In the genomic region with DNA sequence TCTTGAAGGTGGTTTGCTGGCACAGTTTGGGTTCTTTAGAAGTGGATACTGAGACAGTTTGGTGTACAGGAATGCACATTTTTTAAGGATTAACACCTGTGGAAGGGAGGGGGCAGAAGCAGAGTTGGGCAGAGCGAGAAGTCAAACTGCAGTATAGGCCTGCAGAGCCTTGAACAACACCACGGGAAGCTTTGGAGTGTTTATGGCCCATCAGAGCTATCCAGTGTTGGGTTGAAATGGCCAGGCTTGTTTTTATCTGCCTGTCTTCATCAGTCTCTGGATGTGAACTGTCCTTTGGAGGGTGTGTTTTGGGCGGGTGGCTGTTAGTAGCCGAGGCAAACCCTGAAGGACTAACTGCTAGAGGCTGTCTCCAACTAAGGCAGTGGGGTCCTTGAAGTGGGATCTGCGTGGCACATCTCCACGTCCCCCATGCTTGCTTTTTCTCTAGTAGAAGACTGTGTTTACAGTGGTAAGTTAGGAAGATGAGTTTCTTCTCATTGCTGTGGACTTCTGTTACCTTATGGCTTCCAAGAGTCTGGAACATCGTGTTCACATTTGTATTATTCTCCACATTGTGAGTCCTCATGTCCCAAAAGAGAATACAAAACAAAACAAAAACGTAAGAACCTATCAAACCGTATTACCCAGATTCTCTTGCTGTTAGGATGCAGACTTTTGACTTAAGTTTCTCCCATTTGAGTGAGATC, we compare ENCODE assay signal across 17 cellular contexts. TPM values are rescaled to one million over a fixed set of nuclear protein-coding genes. Genes with fewer than 3 reads are reported as not detected.
DNase-seq lines count a peak whose midpoint lies in the region; ATAC-seq, FAIRE-seq and TF ChIP-seq lines count a peak whose summit lies in the region.
"Had no signal": no experiment of that assay in that cellular context is flagged by ENCODE, and none has a peak within 500 bp of the region (broad histone marks: within the 10 kb centered on the region; RNA-seq: fewer than 3 reads in every experiment).

No MANE protein-coding gene starts in this region.

- H2BK5ac ChIP-seq in mesenchymal stem cell (ENCODE audit: low read depth, low read length, poor library complexity, severe bottlenecking): no peak overlapping the region

- H3K36me3 ChIP-seq in HepG2 (replicated peaks in 1 of 2; ENCODE audit: control insufficient read depth in 1 of 2, insufficient read depth in 2 of 2, low read length in 2 of 2) (no peaks in the 10 kb centered on the region), right lobe of liver (no peaks in the 10 kb centered on the region), mesenchymal stem cell (ENCODE audit: control insufficient read depth in 1 of 2, insufficient read depth in 2 of 2, low read depth in 1 of 2, low read length in 2 of 2) (peaks cover 0 to 3% of the 10 kb centered on the region in 2 experiments), thymus (ENCODE audit: control insufficient read depth, insufficient read depth) (peaks cover 22% of the 10 kb centered on the region), spleen (peaks cover 0 to 55% (median 7%) of the 10 kb centered on the region in 6 donors)
- H3K36me3 ChIP-seq: lower lobe of right lung had no signal

- no peak overlapping the region for H3K4ac ChIP-seq in mesenchymal stem cell (ENCODE audit: low read depth in 1 of 2, low read length in 2 of 2)

- peaks cover 52% of the 10 kb centered on the region for H3K4me1 ChIP-seq in HepG2 (ENCODE audit: insufficient read depth, low read length)
- H3K4me1 ChIP-seq in right lobe of liver: peaks cover 0 to 3% (median 0%) of the 10 kb centered on the region in 4 donors
- H3K4me1 ChIP-seq in mesenchymal stem cell (ENCODE audit: control insufficient read depth, insufficient read depth, low read depth, low read length): peaks cover 1% of the 10 kb centered on the region
- H3K4me1 ChIP-seq in thymus (ENCODE audit: control insufficient read depth, insufficient read depth, low read length): peaks cover 13% of the 10 kb centered on the region
- peaks cover 8 to 88% (median 32%) of the 10 kb centered on the region in 6 donors for H3K4me1 ChIP-seq in spleen

- H4K8ac ChIP-seq in mesenchymal stem cell (ENCODE audit: low read length): no peak overlapping the region

- H2BK12ac ChIP-seq in mesenchymal stem cell (ENCODE audit: low read length in 2 of 2): no peak overlapping the region

- BruUV-seq in HepG2 (replicated peaks; lab: Mats Ljungman, UMichigan): no TSS peak

- peaks cover 79% of the 10 kb centered on the region for H3K4me1 Mint-ChIP-seq in activated B cell treated with CpG ODN at 0.5 μM for 24 hours

- no peak overlapping the region for H3K14ac ChIP-seq in mesenchymal stem cell (ENCODE audit: low read length in 2 of 2)

- no peak for TF ChIP-seq CTCF in HepG2 (CRISPR knock-in tag; IDR thresholded peaks at IDR 0.05)
- TF ChIP-seq CTCF in right lobe of liver (IDR thresholded peaks at IDR 0.05): no peak
- no peak for TF ChIP-seq CTCF in activated B cell treated with CpG ODN at 0.5 μM for 24 hours (IDR thresholded peaks at IDR 0.05)
- no peak for TF ChIP-seq CTCF in spleen (IDR thresholded peaks at IDR 0.05 in 8 of 11, conservative IDR thresholded peaks at IDR 0.05 in 3 of 11)

- TF ChIP-seq POLR2A in HepG2 (IDR thresholded peaks at IDR 0.05; ENCODE audit: insufficient read depth in 1 of 2, low read depth in 2 of 2, low read length in 2 of 2): no peak
- no peak for TF ChIP-seq POLR2A in right lobe of liver (IDR thresholded peaks at IDR 0.05)
- TF ChIP-seq POLR2A in spleen (IDR thresholded peaks at IDR 0.05): no peak

- H3K27ac ChIP-seq in HepG2 (ENCODE audit: extremely low read length, insufficient read depth, low read length) (peak overlapping the region; percentile 16), right lobe of liver (no peak overlapping the region), mesenchymal stem cell (ENCODE audit: low read length, poor library complexity, severe bottlenecking) (no peak overlapping the region), thymus (ENCODE audit: low read depth) (peak overlapping the region; percentile 74), spleen (peak overlapping the region in 2 of 8 donors; percentile 16 to 29)
- H3K27ac ChIP-seq: KMS-11, lower lobe of right lung had no signal

- peak overlapping the region; percentile 77 for H2AK5ac ChIP-seq in mesenchymal stem cell (ENCODE audit: low read length, severe bottlenecking)

- H3K27me3 ChIP-seq in HepG2 (ENCODE audit: control insufficient read depth in 1 of 2, insufficient read depth in 2 of 2, low read length in 2 of 2) (no peaks in the 10 kb centered on the region), right lobe of liver (no peaks in the 10 kb centered on the region), mesenchymal stem cell (ENCODE audit: control insufficient read depth in 1 of 2, insufficient read depth in 1 of 2, low read length in 2 of 2) (no peaks in the 10 kb centered on the region), thymus (ENCODE audit: control insufficient read depth, insufficient read depth) (no peaks in the 10 kb centered on the region), spleen (replicated peaks in 1 of 7) (no peaks in the 10 kb centered on the region)

- POLR2A ChIA-PET in HepG2 (lab: Yijun Ruan, JAX) (interaction anchor here (1.1 kb wide), 1 partner anchor 12 kb away, joined by 3 read pairs; no protein-coding TSS in a partner anchor), activated B cell treated with CpG ODN at 0.5 μM for 24 hours (lab: Charles Lee) (no interaction called here)

- 95% methylated on average over 9 of the region's 9 CpGs for WGBS in HepG2 (ENCODE audit: low lambda C conversion rate)
- WGBS in right lobe of liver (ENCODE audit: insufficient coverage, low coverage, low lambda C conversion rate, missing lambda C conversion rate): 93% methylated on average over 6 of the region's 9 CpGs
- 84% methylated on average over 6 of the region's 9 CpGs for WGBS in mesenchymal stem cell
- WGBS in thymus: 69% methylated on average over 9 of the region's 9 CpGs
- WGBS in spleen, 5 donors: 81 to 95% (median 89%) methylated on average over 9 of the region's 9 CpGs

- H3K4me3 ChIP-seq in HepG2 (replicated peaks in 1 of 3; ENCODE audit: insufficient read depth in 1 of 3, low read depth in 2 of 3, low read length in 3 of 3) (no peak overlapping the region), right lobe of liver (no peak overlapping the region), mesenchymal stem cell (ENCODE audit: insufficient read depth in 1 of 2, low read depth in 1 of 2, low read length in 2 of 2) (no peak overlapping the region), thymus (ENCODE audit: low read length) (no peak overlapping the region), spleen (no peak overlapping the region)
- H3K4me3 ChIP-seq: lower lobe of right lung had no signal

- no peak for TF ChIP-seq EP300 in HepG2 (IDR thresholded peaks at IDR 0.05; ENCODE audit: low read depth in 2 of 2, low read length in 2 of 2)
- no peak for TF ChIP-seq EP300 in HepG2 (CRISPR knock-in tag; IDR thresholded peaks at IDR 0.05; ENCODE audit: borderline replicate concordance)

- ATAC-seq in HepG2: peak; percentile 41; the same call in 2 of the 3 replicates
- ATAC-seq in right lobe of liver: no peak
- ATAC-seq in activated B cell treated with CpG ODN at 0.5 μM for 24 hours (ENCODE audit: low read depth): no peak
- ATAC-seq: activated CD4-positive, CD25-positive, alpha-beta regulatory T cell treated with anti-CD3 and anti-CD28 coated beads, Interleukin-2, amount 50 U/mL, for 24 hours; lower lobe of right lung; Panc1 had no signal

- H3K27me3 Mint-ChIP-seq in activated B cell treated with CpG ODN at 0.5 μM for 24 hours: no peaks in the 10 kb centered on the region

- no peak for DNase-seq in HepG2 (ENCODE audit: low spot score)
- no peak for DNase-seq in right lobe of liver
- no peak for DNase-seq in activated B cell treated with CpG ODN at 0.5 μM for 24 hours
- no peak for DNase-seq in mesenchymal stem cell
- DNase-seq in activated effector memory CD4-positive, alpha-beta T cell treated with anti-CD3 and anti-CD28 coated beads, Interleukin-2, amount 50 U/mL, for 16 hours: no peak
- no peak for DNase-seq in NCI-H446 (lab: John Stamatoyannopoulos, UW)
- DNase-seq in spleen: no peak
- DNase-seq: activated T-cell treated with anti-CD3 and anti-CD28 coated beads, Interleukin-2, amount 50 U/mL, for 1 hour; lower lobe of right lung; NCI-H1436 treated with DMSO at 0.1 percent for 48 hours; nucleus accumbens; SW 1271 had no signal

- H3K27ac Mint-ChIP-seq in activated B cell treated with CpG ODN at 0.5 μM for 24 hours: peak overlapping the region; percentile 62

- no peak for FAIRE-seq in HepG2 (lab: Jason Lieb, UNC)
- FAIRE-seq: astrocyte had no signal

- H3K9me3 ChIP-seq in HepG2 (ENCODE audit: low read length): no peaks in the 10 kb centered on the region
- no peaks in the 10 kb centered on the region for H3K9me3 ChIP-seq in right lobe of liver
- H3K9me3 ChIP-seq in mesenchymal stem cell (ENCODE audit: control insufficient read depth, low read length): no peaks in the 10 kb centered on the region
- H3K9me3 ChIP-seq in thymus (ENCODE audit: control insufficient read depth): no peaks in the 10 kb centered on the region
- H3K9me3 ChIP-seq in spleen: no peaks in the 10 kb centered on the region
- H3K9me3 ChIP-seq: lower lobe of right lung had no signal

- peaks cover 77% of the 10 kb centered on the region for H3K36me3 Mint-ChIP-seq in activated B cell treated with CpG ODN at 0.5 μM for 24 hours (ENCODE audit: low read depth)

- intact Hi-C loops in HepG2 (cut with micrococcal nuclease; ENCODE audit: unreplicated experiment): loop anchor here (5.0 kb wide), 1 partner anchor 55 kb away; no protein-coding TSS in a partner anchor
- intact Hi-C loops in right lobe of liver (cut with DNase I): no loop called here
- intact Hi-C loops in activated B cell treated with CpG ODN at 0.5 μM for 24 hours (cut with micrococcal nuclease): loop anchor here (1.0 kb wide), 1 partner anchor 7 kb away; no protein-coding TSS in a partner anchor
- intact Hi-C loops in spleen (cut with DNase I; ENCODE audit: low total_unique reads): no loop called here

- H2AFZ ChIP-seq in HepG2 (ENCODE audit: low read length) (no peak overlapping the region), mesenchymal stem cell (ENCODE audit: low read depth, low read length) (no peak overlapping the region)

- no peak overlapping the region for H3K4me3 Mint-ChIP-seq in activated B cell treated with CpG ODN at 0.5 μM for 24 hours

- no peak overlapping the region for H3K18ac ChIP-seq in mesenchymal stem cell (ENCODE audit: low read depth in 1 of 2, low read length in 2 of 2)

- H3K79me1 ChIP-seq in mesenchymal stem cell (replicated peaks; ENCODE audit: low read length, poor library complexity, severe bottlenecking): peaks cover 18% of the 10 kb centered on the region

- no peak overlapping the region for H3K23ac ChIP-seq in mesenchymal stem cell (ENCODE audit: low read length in 2 of 2)

- peaks cover 2% of the 10 kb centered on the region for H3K9me3 Mint-ChIP-seq in activated B cell treated with CpG ODN at 0.5 μM for 24 hours

- CTCF ChIA-PET in HepG2 (lab: Yijun Ruan, JAX; ENCODE audit: low intra/inter-chr PET ratio, low total read pairs) (no interaction called here), activated B cell treated with CpG ODN at 0.5 μM for 24 hours (lab: Charles Lee) (no interaction called here)

- in situ Hi-C loops in HepG2 (cut with HindIII; ENCODE audit: extremely low pct_ligation_motif_present, low pct_unique_long_range_greater_than_20kb): no loop called here

- H3K9ac ChIP-seq in HepG2 (ENCODE audit: insufficient read depth, low read depth, low read length): no peak overlapping the region
- H3K9ac ChIP-seq in mesenchymal stem cell (ENCODE audit: low read length): no peak overlapping the region
- H3K9ac ChIP-seq: KMS-11 had no signal

- H2BK15ac ChIP-seq in mesenchymal stem cell (ENCODE audit: low read depth, poor library complexity, severe bottlenecking): no peak overlapping the region

- no peak for TF ChIP-seq RAD21 in HepG2 (CRISPR knock-in tag; IDR thresholded peaks at IDR 0.05)

- H3K4me2 ChIP-seq in HepG2 (ENCODE audit: low read depth, low read length) (no peak overlapping the region; the same call in 1 of the 2 replicates), mesenchymal stem cell (ENCODE audit: low read length, poor library complexity, severe bottlenecking) (no peak overlapping the region)
- H3K4me2 ChIP-seq: KMS-11 had no signal

- no peak overlapping the region for H2BK120ac ChIP-seq in mesenchymal stem cell (ENCODE audit: low read depth, low read length)

- H4K91ac ChIP-seq in mesenchymal stem cell (ENCODE audit: low read length): no peak overlapping the region

- no peaks in the 10 kb centered on the region for H4K20me1 ChIP-seq in HepG2 (ENCODE audit: insufficient read depth, low read length)

- no peaks in the 10 kb centered on the region for H3K79me2 ChIP-seq in HepG2 (ENCODE audit: insufficient read depth, low read length)

RNA-seq across cellular contexts. Expression of a gene that starts 41.0 kb away (rescaled TPM):
- 2.4 and 4.5 TPM in 2 replicates for total RNA-seq in HepG2 (2016; rRNA removed; fragmentation: Illumina TruSeq; extraction: Trizol)
- total RNA-seq in HepG2 (2016; cell fraction: cytosol; rRNA removed; fragmentation: Illumina TruSeq; extraction: Trizol; ENCODE audit: low read depth): 1.2 and 1.4 TPM in 2 replicates
- total RNA-seq in HepG2 (2016; cell fraction: insoluble cytoplasmic fraction; rRNA removed; fragmentation: Illumina TruSeq; extraction: Trizol): 2.7 and 4.5 TPM in 2 replicates
- 1.1 and 2.7 TPM in 2 replicates for total RNA-seq in HepG2 (2016; cell fraction: membrane; rRNA removed; fragmentation: Illumina TruSeq; extraction: Trizol)
- total RNA-seq in HepG2 (2016; cell fraction: nucleus; rRNA removed; fragmentation: Illumina TruSeq; extraction: Trizol): 10.8 and 10.9 TPM in 2 replicates
- 2.2 and 2.8 TPM in 2 replicates for polyA plus RNA-seq in HepG2 (2011; rRNA removed)
- polyA plus RNA-seq in HepG2 (2011; cell fraction: cytosol; rRNA removed): 1.3 and 2.2 TPM in 2 replicates
- polyA plus RNA-seq in HepG2 (2011; cell fraction: nucleus; rRNA removed): 4.1 and 4.5 TPM in 2 replicates
- 2.3 and 5.2 TPM in 2 replicates for polyA plus RNA-seq in HepG2 (2012)
- 0.16 and 0.25 TPM in 2 replicates for polyA plus RNA-seq in HepG2 (2016; cell fraction: cytosol; fragmentation: Illumina TruSeq; extraction: Trizol; ENCODE audit: low read depth)
- polyA plus RNA-seq in HepG2 (2016; cell fraction: insoluble cytoplasmic fraction; fragmentation: Illumina TruSeq; extraction: Trizol; ENCODE audit: low read depth): 1.7 and 2.1 TPM in 2 replicates
- 0.18 and 0.30 TPM in 2 replicates for polyA plus RNA-seq in HepG2 (2016; cell fraction: membrane; fragmentation: Illumina TruSeq; extraction: Trizol; ENCODE audit: low read depth)
- polyA plus RNA-seq in HepG2 (2016; cell fraction: nucleus; fragmentation: Illumina TruSeq; extraction: Trizol; ENCODE audit: insufficient read depth, low read depth): 6.6 and 8.4 TPM in 2 replicates
- 5.2 and 8.7 TPM in 2 replicates for polyA minus RNA-seq in HepG2 (2011; rRNA and poly(A)+ RNA removed; ENCODE audit: low replicate concordance)
- 3.6 and 7.2 TPM in 2 replicates for polyA minus RNA-seq in HepG2 (2011; cell fraction: cytosol; rRNA and poly(A)+ RNA removed)
- 10.8 and 14.8 TPM in 2 replicates for polyA minus RNA-seq in HepG2 (2011; cell fraction: nucleus; rRNA and poly(A)+ RNA removed)
- 10 to 100 TPM; 13.2 to 19.6 (median 14.8) TPM for total RNA-seq in right lobe of liver
- total RNA-seq in activated B cell treated with CpG ODN at 0.5 μM for 24 hours: 170 and 193 TPM in 2 replicates
- polyA plus RNA-seq in mesenchymal stem cell (2013, experiment 1 of 2): 3.8 TPM
- polyA plus RNA-seq in mesenchymal stem cell (2013, experiment 2 of 2): 3.5 TPM
- 32.8 TPM for polyA plus RNA-seq in thymus
- total RNA-seq in spleen: 100 to 1,000 TPM in 1 of 7 donors, 10 to 100 TPM in 6; 73.5 to 105 (median 83.1) TPM
- 10 to 100 TPM; 20.9 to 23.1 (median 21.5) TPM for polyA plus RNA-seq in spleen

Comparison
In these comparisons a context has a peak if more than half of its experiments do, and no peak if none do; other contexts are left out.
1. H3K27ac ChIP-seq: peak in HepG2 (single experiment) and thymus (single experiment); none in right lobe of liver (0 of 3) and mesenchymal stem cell (single experiment).
2. intact Hi-C loops: an anchor here in HepG2 (5.0 kb wide) and activated B cell treated with CpG ODN at 0.5 μM for 24 hours (1.0 kb wide); none called in right lobe of liver and spleen.